In the genomic region with DNA sequence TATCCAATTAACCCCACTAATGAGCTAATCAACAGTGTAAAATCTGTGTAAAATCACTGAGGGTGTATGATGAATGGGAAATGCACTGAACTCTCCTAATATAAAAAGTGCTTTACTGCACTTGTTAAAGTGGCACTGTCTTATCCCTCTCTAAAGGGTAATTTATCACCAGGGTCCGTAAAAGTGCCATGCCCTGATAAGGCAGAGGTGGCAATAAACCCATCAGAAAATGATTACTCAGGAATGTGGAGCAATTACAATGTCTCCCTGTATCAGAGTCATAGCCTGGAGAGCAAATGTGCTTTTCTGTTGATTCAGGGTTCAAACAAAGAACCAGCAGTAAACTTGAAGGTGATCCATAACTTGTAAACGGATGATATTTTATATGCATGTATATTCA, we compare ENCODE assay signal across 15 cellular contexts.
DNase-seq lines count a peak whose midpoint lies in the region; ATAC-seq and TF ChIP-seq lines count a peak whose summit lies in the region.
"Had no signal": no experiment of that assay in that cellular context is flagged by ENCODE, and none has a peak within 500 bp of the region (broad histone marks: within the 10 kb centered on the region; RNA-seq: fewer than 3 reads in every experiment).

No MANE protein-coding gene starts in this region.

- no peaks in the 10 kb centered on the region for H3K9me2 ChIP-seq in hepatocyte (replicated peaks; ENCODE audit: insufficient read depth)

- H3K9me3 Mint-ChIP-seq in nephron progenitor cell = peaks cover 5% of the 10 kb centered on the region
- peaks cover 9% of the 10 kb centered on the region for H3K9me3 Mint-ChIP-seq in activated CD8-positive, alpha-beta T cell treated with anti-CD3 and anti-CD28 coated beads for 36 hours

- DNase-seq in ELF-1 (ENCODE audit: low read depth, low spot score) = peak; percentile 17
- peak; percentile 14 for DNase-seq in LNCaP clone FGC (ENCODE audit: low read depth)
- DNase-seq in hepatocyte (ENCODE audit: low spot score) = peak; percentile 20
- no peak for DNase-seq in nephron progenitor cell
- DNase-seq in anterior cingulate cortex (lab: John Stamatoyannopoulos, UW) = no peak
- DNase-seq in activated CD8-positive, alpha-beta T cell treated with anti-CD3 and anti-CD28 coated beads for 36 hours = no peak
- DNase-seq in T-helper 17 cell = no peak
- DNase-seq: BE2C; CD4-positive, alpha-beta memory T cell; DMS79; HFFc6; IMR-90 had no signal

- no peaks in the 10 kb centered on the region for H3K27me3 ChIP-seq in hepatocyte
- H3K27me3 ChIP-seq: BE2C had no signal

- H3K4me3 Mint-ChIP-seq in nephron progenitor cell (no peak overlapping the region), T-helper 17 cell (no peak overlapping the region)
- H3K4me3 Mint-ChIP-seq in activated CD8-positive, alpha-beta T cell treated with anti-CD3 and anti-CD28 coated beads for 36 hours = no peak overlapping the region
- H3K4me3 Mint-ChIP-seq: CD4-positive, alpha-beta memory T cell; HFFc6 had no signal

- TF ChIP-seq CTCF in LNCaP clone FGC (IDR thresholded peaks at IDR 0.05; ENCODE audit: control insufficient read depth, extremely low read depth, insufficient read depth) = no peak
- no peak for TF ChIP-seq CTCF in hepatocyte (IDR thresholded peaks at IDR 0.05; ENCODE audit: poor library complexity)
- no peak for TF ChIP-seq CTCF in nephron progenitor cell (IDR thresholded peaks at IDR 0.05)
- no peak for TF ChIP-seq CTCF in activated CD8-positive, alpha-beta T cell treated with anti-CD3 and anti-CD28 coated beads for 36 hours (IDR thresholded peaks at IDR 0.05)

- H3K4me2 ChIP-seq in hepatocyte = no peak overlapping the region
- H3K4me2 ChIP-seq: A549 had no signal

- no peaks in the 10 kb centered on the region for H3K36me3 Mint-ChIP-seq in nephron progenitor cell (ENCODE audit: low read depth)
- H3K36me3 Mint-ChIP-seq in activated CD8-positive, alpha-beta T cell treated with anti-CD3 and anti-CD28 coated beads for 36 hours (ENCODE audit: low read depth) = no peaks in the 10 kb centered on the region
- H3K36me3 Mint-ChIP-seq in T-helper 17 cell (ENCODE audit: low read depth) = no peaks in the 10 kb centered on the region
- H3K36me3 Mint-ChIP-seq: CD4-positive, alpha-beta memory T cell had no signal

- peaks cover 4% of the 10 kb centered on the region for H3K4me1 ChIP-seq in hepatocyte (ENCODE audit: insufficient read depth)
- H3K4me1 ChIP-seq: A549, BE2C, HAP-1 had no signal

- 41% methylated on average over 2 of the region's 2 CpGs for WGBS in hepatocyte (ENCODE audit: low lambda C conversion rate, missing lambda C conversion rate)

- H3K9me3 ChIP-seq in hepatocyte (ENCODE audit: low read depth) (no peaks in the 10 kb centered on the region), T-helper 17 cell (ENCODE audit: control insufficient read depth, low read length, poor library complexity, severe bottlenecking) (no peaks in the 10 kb centered on the region)
- H3K9me3 ChIP-seq: A549, BE2C, HAP-1 had no signal

- no peaks in the 10 kb centered on the region for H3K36me3 ChIP-seq in hepatocyte (replicated peaks; ENCODE audit: insufficient read depth, low read depth)
- H3K36me3 ChIP-seq: BE2C, HAP-1 had no signal

- no peak overlapping the region for H2AFZ ChIP-seq in hepatocyte

- H3K79me2 ChIP-seq in hepatocyte = no peaks in the 10 kb centered on the region

- no peak overlapping the region for H3K27ac ChIP-seq in hepatocyte
- H3K27ac ChIP-seq: A549, C4-2B had no signal

- POLR2A ChIA-PET in activated CD8-positive, alpha-beta T cell treated with anti-CD3 and anti-CD28 coated beads for 36 hours (lab: Charles Lee) = no interaction called here

- H3K27me3 Mint-ChIP-seq in nephron progenitor cell (ENCODE audit: low read depth, poor library complexity) = no peaks in the 10 kb centered on the region
- no peaks in the 10 kb centered on the region for H3K27me3 Mint-ChIP-seq in activated CD8-positive, alpha-beta T cell treated with anti-CD3 and anti-CD28 coated beads for 36 hours
- H3K27me3 Mint-ChIP-seq in T-helper 17 cell = no peaks in the 10 kb centered on the region
- H3K27me3 Mint-ChIP-seq: CD4-positive, alpha-beta memory T cell had no signal

- ATAC-seq in activated CD8-positive, alpha-beta T cell treated with anti-CD3 and anti-CD28 coated beads for 36 hours = no peak
- no peak for ATAC-seq in T-helper 17 cell
- ATAC-seq: A549 had no signal

- H3K4me1 Mint-ChIP-seq in nephron progenitor cell (peaks cover 60% of the 10 kb centered on the region), T-helper 17 cell (no peaks in the 10 kb centered on the region)
- H3K4me1 Mint-ChIP-seq in activated CD8-positive, alpha-beta T cell treated with anti-CD3 and anti-CD28 coated beads for 36 hours (ENCODE audit: low read depth) = no peaks in the 10 kb centered on the region
- H3K4me1 Mint-ChIP-seq: CD4-positive, alpha-beta memory T cell had no signal

- H4K20me1 ChIP-seq in hepatocyte (ENCODE audit: insufficient read depth, poor library complexity, severe bottlenecking) = no peaks in the 10 kb centered on the region

- H3K4me3 ChIP-seq in LNCaP clone FGC (ENCODE audit: low read depth, low read length) (no peak overlapping the region), hepatocyte (no peak overlapping the region)
- H3K4me3 ChIP-seq: A549, HAP-1 had no signal

- peak overlapping the region; percentile 24 for H3K27ac Mint-ChIP-seq in nephron progenitor cell
- H3K27ac Mint-ChIP-seq in activated CD8-positive, alpha-beta T cell treated with anti-CD3 and anti-CD28 coated beads for 36 hours = no peak overlapping the region
- H3K27ac Mint-ChIP-seq in T-helper 17 cell = no peak overlapping the region
- H3K27ac Mint-ChIP-seq: CD4-positive, alpha-beta memory T cell; HFFc6 had no signal

- CTCF ChIA-PET in activated CD8-positive, alpha-beta T cell treated with anti-CD3 and anti-CD28 coated beads for 36 hours (lab: Charles Lee) = no interaction called here

- intact Hi-C loops in activated CD8-positive, alpha-beta T cell treated with anti-CD3 and anti-CD28 coated beads for 36 hours (cut with micrococcal nuclease) = no loop called here

Comparison
In these comparisons a context has a peak if more than half of its experiments do, and no peak if none do; other contexts are left out.
1. DNase-seq: peak in ELF-1 (single experiment), LNCaP clone FGC (single experiment) and hepatocyte (single experiment); none in nephron progenitor cell (single experiment), anterior cingulate cortex (0 of 58), activated CD8-positive, alpha-beta T cell treated with anti-CD3 and anti-CD28 coated beads for 36 hours (single experiment) and T-helper 17 cell (0 of 3).